10 cellular contexts compared by ENCODE assay signal in the genomic region with DNA sequence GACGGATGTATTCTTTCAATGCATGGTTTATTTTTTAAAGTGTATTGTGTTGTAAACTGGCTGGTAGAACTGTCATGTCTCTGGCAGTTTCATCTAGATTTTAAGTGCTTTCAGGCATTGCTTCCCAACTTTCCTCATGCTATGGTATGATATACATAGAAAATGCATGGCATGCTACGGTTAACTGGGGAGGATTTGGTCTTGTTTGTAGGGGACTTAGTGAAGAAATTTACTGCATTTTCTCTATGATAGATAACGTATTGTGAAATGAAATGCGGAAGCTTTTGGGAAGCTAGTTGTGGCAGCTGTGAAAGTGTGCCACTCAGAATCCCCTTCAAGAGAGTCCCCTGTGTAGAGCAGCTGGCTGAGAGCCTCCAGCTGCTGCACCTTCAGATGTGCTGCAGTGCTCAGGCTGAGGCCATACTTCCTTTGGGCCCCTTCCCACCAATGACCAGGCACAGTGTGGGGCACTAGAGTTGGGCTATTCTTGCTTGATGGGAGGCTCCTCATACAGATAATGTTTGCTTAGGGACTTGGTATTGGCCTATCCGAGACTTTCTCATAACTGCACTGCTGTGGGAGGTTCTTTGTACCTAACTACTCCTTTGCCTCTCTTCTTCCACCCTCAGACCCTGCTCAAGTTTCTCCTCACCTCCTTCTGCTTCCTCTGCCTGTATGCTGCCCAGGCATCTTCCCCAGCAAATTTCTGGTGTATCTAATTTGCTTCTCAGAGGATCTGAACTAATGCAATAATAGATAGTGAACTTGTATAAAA. TPM values are rescaled to one million over a fixed set of nuclear protein-coding genes. Genes with fewer than 3 reads are reported as not detected.
DNase-seq lines count a peak whose midpoint lies in the region; ATAC-seq, FAIRE-seq and TF ChIP-seq lines count a peak whose summit lies in the region.
"Had no signal": no experiment of that assay in that cellular context is flagged by ENCODE, and none has a peak within 500 bp of the region (broad histone marks: within the 10 kb centered on the region; RNA-seq: fewer than 3 reads in every experiment).

No MANE protein-coding gene starts in this region.

- H3K9me1 ChIP-seq in K562 (ENCODE audit: control insufficient read depth, insufficient read depth, low read length): no peaks in the 10 kb centered on the region

- no peak overlapping the region for H3K4me3 Mint-ChIP-seq in activated naive CD8-positive, alpha-beta T cell treated with anti-CD3 and anti-CD28 coated beads, Interleukin-2, amount 50 U/mL, for 24 hours
- H3K4me3 Mint-ChIP-seq in activated naive CD8-positive, alpha-beta T cell treated with anti-CD3 and anti-CD28 coated beads for 36 hours: no peak overlapping the region
- no peak overlapping the region for H3K4me3 Mint-ChIP-seq in stimulated activated naive B cell treated with anti-CD40 and anti-IgM and Interleukin-4, amounts not matched to agents 10 μg/mL and 1 μg/mL and 100 μg/mL, for 72 hours

- no peaks in the 10 kb centered on the region for H3K27me3 Mint-ChIP-seq in activated naive CD8-positive, alpha-beta T cell treated with anti-CD3 and anti-CD28 coated beads, Interleukin-2, amount 50 U/mL, for 24 hours
- no peaks in the 10 kb centered on the region for H3K27me3 Mint-ChIP-seq in activated naive CD8-positive, alpha-beta T cell treated with anti-CD3 and anti-CD28 coated beads for 36 hours
- no peaks in the 10 kb centered on the region for H3K27me3 Mint-ChIP-seq in stimulated activated naive B cell treated with anti-CD40 and anti-IgM and Interleukin-4, amounts not matched to agents 10 μg/mL and 1 μg/mL and 100 μg/mL, for 72 hours

- no peak for TF ChIP-seq RAD21 in K562 (CRISPR knock-in tag; conservative IDR thresholded peaks at IDR 0.05 in 1 of 2, IDR thresholded peaks at IDR 0.05 in 1 of 2)

- H3K27ac ChIP-seq in K562 (ENCODE audit: extremely low read depth, low read depth, low read length) (no peak overlapping the region), esophagus squamous epithelium (no peak overlapping the region), tibial nerve (no peak overlapping the region)

- H3K4me3 ChIP-seq in K562 (no peak overlapping the region), esophagus squamous epithelium (no peak overlapping the region), tibial nerve (no peak overlapping the region)

- intact Hi-C loops in K562 (cut with micrococcal nuclease) (loop anchor here (10.0 kb wide), 1 partner anchor 510 kb away; no protein-coding TSS in a partner anchor), esophagus squamous epithelium (cut with DNase I) (no loop called here)

- H3K27me3 ChIP-seq in K562 (ENCODE audit: control insufficient read depth in 2 of 2, insufficient read depth in 2 of 2, low read length in 2 of 2) (no peaks in the 10 kb centered on the region), esophagus squamous epithelium (no peaks in the 10 kb centered on the region), tibial nerve (no peaks in the 10 kb centered on the region)

- peak; percentile 40 for ATAC-seq in activated naive CD8-positive, alpha-beta T cell treated with anti-CD3 and anti-CD28 coated beads, Interleukin-2, amount 50 U/mL, for 24 hours
- ATAC-seq in HG03354 (IDR thresholded peaks at IDR 0.05; ENCODE audit: poor library complexity, severe bottlenecking, unreplicated experiment): peak; percentile 77
- ATAC-seq in K562: peak; percentile 38
- ATAC-seq in stimulated activated naive B cell treated with anti-CD40 and anti-IgM and Interleukin-4, amounts not matched to agents 10 μg/mL and 1 μg/mL and 100 μg/mL, for 72 hours (replicated peaks): peak; percentile 71

- no peak for TF ChIP-seq CTCF in K562 (IDR thresholded peaks at IDR 0.05 in 2 of 3, conservative IDR thresholded peaks at IDR 0.05 in 1 of 3; ENCODE audit: insufficient read depth in 2 of 3, low read depth in 1 of 3, low read length in 3 of 3)
- TF ChIP-seq CTCF in esophagus squamous epithelium (IDR thresholded peaks at IDR 0.05): no peak
- TF ChIP-seq CTCF in tibial nerve (IDR thresholded peaks at IDR 0.05): no peak

- H3K4me1 ChIP-seq in K562 (replicated peaks in 1 of 2; ENCODE audit: control insufficient read depth in 2 of 2, insufficient read depth in 2 of 2, low read length in 2 of 2) (peaks cover 5 to 14% of the 10 kb centered on the region in 2 experiments; a peak in 4 of 5 replicates), esophagus squamous epithelium (peaks cover 10 to 92% (median 10%) of the 10 kb centered on the region in 3 donors), tibial nerve (peaks cover 0 to 96% (median 39%) of the 10 kb centered on the region in 4 donors)

- no peak overlapping the region for H3K27ac Mint-ChIP-seq in activated naive CD8-positive, alpha-beta T cell treated with anti-CD3 and anti-CD28 coated beads, Interleukin-2, amount 50 U/mL, for 24 hours
- H3K27ac Mint-ChIP-seq in activated naive CD8-positive, alpha-beta T cell treated with anti-CD3 and anti-CD28 coated beads for 36 hours: no peak overlapping the region
- H3K27ac Mint-ChIP-seq in stimulated activated naive B cell treated with anti-CD40 and anti-IgM and Interleukin-4, amounts not matched to agents 10 μg/mL and 1 μg/mL and 100 μg/mL, for 72 hours: no peak overlapping the region

- H3K9me3 ChIP-seq in K562 (replicated peaks; ENCODE audit: control insufficient read depth, insufficient read depth, low read depth, low read length) (no peaks in the 10 kb centered on the region), esophagus squamous epithelium (no peaks in the 10 kb centered on the region), tibial nerve (no peaks in the 10 kb centered on the region)

- H3K79me2 ChIP-seq in K562 (ENCODE audit: control insufficient read depth, insufficient read depth, low read length): peaks cover 34% of the 10 kb centered on the region

- no peak for DNase-seq in activated naive CD8-positive, alpha-beta T cell treated with anti-CD3 and anti-CD28 coated beads, Interleukin-2, amount 50 U/mL, for 24 hours
- DNase-seq in activated naive CD8-positive, alpha-beta T cell treated with anti-CD3 and anti-CD28 coated beads for 36 hours: no peak
- no peak for DNase-seq in K562 (ENCODE audit: extremely low read depth in 1 of 4, low spot score in 3 of 4)
- no peak for DNase-seq in stimulated activated naive B cell treated with anti-CD40 and anti-IgM and Interleukin-4, amounts not matched to agents 10 μg/mL and 1 μg/mL and 100 μg/mL, for 72 hours
- no peak for DNase-seq in esophagus squamous epithelium (lab: John Stamatoyannopoulos, UW)
- no peak for DNase-seq in tibial nerve (ENCODE audit: low spot score in 2 of 2)
- DNase-seq in superior temporal gyrus (ENCODE audit: extremely low spot score): no peak
- DNase-seq: NCI-H187, RPMI8226 had no signal

- no peak overlapping the region for H2AFZ ChIP-seq in K562 (ENCODE audit: low read depth, low read length)

- in situ Hi-C loops in K562 (cut with MboI): no loop called here

- no TSS peak for BruUV-seq in K562 (replicated peaks; lab: Mats Ljungman, UMichigan)

- POLR2A ChIA-PET in K562 (lab: Yijun Ruan, JAX): no interaction called here

- CTCF ChIA-PET in K562 (lab: Yijun Ruan, JAX; ENCODE audit: low intra/inter-chr PET ratio): no interaction called here

- 62% methylated on average over 5 of the region's 5 CpGs for WGBS in K562 (ENCODE audit: insufficient coverage, low coverage, missing lambda C conversion rate)
- WGBS in esophagus squamous epithelium, 2 donors: 74 to 77% methylated on average over 5 of the region's 5 CpGs
- WGBS in tibial nerve, 2 donors: 75 to 77% methylated on average over 5 of the region's 5 CpGs

- FAIRE-seq in K562 (lab: Jason Lieb, UNC): no peak

- H3K36me3 Mint-ChIP-seq in activated naive CD8-positive, alpha-beta T cell treated with anti-CD3 and anti-CD28 coated beads, Interleukin-2, amount 50 U/mL, for 24 hours (ENCODE audit: low read depth): no peaks in the 10 kb centered on the region
- no peaks in the 10 kb centered on the region for H3K36me3 Mint-ChIP-seq in activated naive CD8-positive, alpha-beta T cell treated with anti-CD3 and anti-CD28 coated beads for 36 hours
- no peaks in the 10 kb centered on the region for H3K36me3 Mint-ChIP-seq in stimulated activated naive B cell treated with anti-CD40 and anti-IgM and Interleukin-4, amounts not matched to agents 10 μg/mL and 1 μg/mL and 100 μg/mL, for 72 hours

- H3K9me3 Mint-ChIP-seq in activated naive CD8-positive, alpha-beta T cell treated with anti-CD3 and anti-CD28 coated beads, Interleukin-2, amount 50 U/mL, for 24 hours: no peaks in the 10 kb centered on the region
- no peaks in the 10 kb centered on the region for H3K9me3 Mint-ChIP-seq in activated naive CD8-positive, alpha-beta T cell treated with anti-CD3 and anti-CD28 coated beads for 36 hours
- no peaks in the 10 kb centered on the region for H3K9me3 Mint-ChIP-seq in stimulated activated naive B cell treated with anti-CD40 and anti-IgM and Interleukin-4, amounts not matched to agents 10 μg/mL and 1 μg/mL and 100 μg/mL, for 72 hours

- H3K36me3 ChIP-seq in K562 (ENCODE audit: control insufficient read depth, insufficient read depth, low read length) (0 out of 3 replicates have a peak, but pooled peaks cover under 1% of the 10 kb centered on the region), esophagus squamous epithelium (no peaks in the 10 kb centered on the region), tibial nerve (no peaks in the 10 kb centered on the region)

- H3K4me1 Mint-ChIP-seq in activated naive CD8-positive, alpha-beta T cell treated with anti-CD3 and anti-CD28 coated beads, Interleukin-2, amount 50 U/mL, for 24 hours: peaks cover 26% of the 10 kb centered on the region
- peaks cover 19% of the 10 kb centered on the region for H3K4me1 Mint-ChIP-seq in activated naive CD8-positive, alpha-beta T cell treated with anti-CD3 and anti-CD28 coated beads for 36 hours
- H3K4me1 Mint-ChIP-seq in stimulated activated naive B cell treated with anti-CD40 and anti-IgM and Interleukin-4, amounts not matched to agents 10 μg/mL and 1 μg/mL and 100 μg/mL, for 72 hours: peaks cover 14 to 27% of the 10 kb centered on the region in 2 donors

- TF ChIP-seq POLR2A in K562 (conservative IDR thresholded peaks at IDR 0.05): no peak
- no peak for TF ChIP-seq POLR2A in esophagus squamous epithelium (IDR thresholded peaks at IDR 0.05)
- no peak for TF ChIP-seq POLR2A in tibial nerve (IDR thresholded peaks at IDR 0.05)

- H4K20me1 ChIP-seq in K562 (replicated peaks; ENCODE audit: control insufficient read depth, insufficient read depth, low read length): peaks cover 19% of the 10 kb centered on the region

- no peak overlapping the region for H3K9ac ChIP-seq in K562 (ENCODE audit: insufficient read depth in 1 of 2, low read depth in 2 of 2, low read length in 2 of 2)

- TF ChIP-seq EP300 in K562 (IDR thresholded peaks at IDR 0.05; ENCODE audit: low read length) (no peak), tibial nerve (IDR thresholded peaks at IDR 0.05) (no peak)

- H3K4me2 ChIP-seq in K562 (ENCODE audit: insufficient read depth, low read length): no peak overlapping the region

RNA-seq across cellular contexts. Expression of a gene that starts 51.5 kb away (rescaled TPM):
- not detected for total RNA-seq in activated naive CD8-positive, alpha-beta T cell treated with anti-CD3 and anti-CD28 coated beads for 36 hours
- not detected in 2 replicates for total RNA-seq in K562 (2011; cell fraction: chromatin; rRNA removed; ENCODE audit: low replicate concordance)
- not detected in 2 replicates for total RNA-seq in K562 (2011; cell fraction: nucleolus; rRNA removed)
- not detected in 2 replicates for total RNA-seq in K562 (2011; cell fraction: nucleoplasm; rRNA removed)
- total RNA-seq in K562 (2014; rRNA removed) (not detected in 2 replicates), K562 (2014; rRNA removed; fragmentation: Illumina TruSeq; extraction: Trizol) (not detected in 2 replicates), K562 (2015; rRNA removed; fragmentation: Illumina TruSeq; extraction: Trizol) (not detected in 2 replicates), K562 (2021) (not detected in 2 replicates), esophagus squamous epithelium (1 to 10 TPM in 1 of 4 donors, under 1 TPM in 3; under 0.01 to 1.8 (median 0.63) TPM), tibial nerve (1 to 10 TPM; 4.2 to 9.6 (median 5.7) TPM)
- polyA plus RNA-seq in K562 (2011; rRNA removed) (not detected in 2 replicates), K562 (2014; fragmentation: Illumina TruSeq; extraction: Trizol) (not detected in 2 replicates), K562 (2014; fragmentation: Nextera tagmentation; extraction: Ambion mirVana) (not detected), K562 (2014; rRNA removed) (not detected in 2 replicates)
- polyA plus RNA-seq in K562 (2011; cell fraction: cytosol; rRNA removed): under 0.01 TPM in 1 of 2 replicates, not detected in the other
- not detected in 2 replicates for polyA plus RNA-seq in K562 (2011; cell fraction: nucleus; rRNA removed)
- polyA plus RNA-seq in K562 (2012): 0.01 TPM in 1 of 2 replicates, not detected in the other
- not detected in 2 replicates for polyA minus RNA-seq in K562 (2011; rRNA and poly(A)+ RNA removed)
- not detected in 2 replicates for polyA minus RNA-seq in K562 (2011; cell fraction: cytosol; rRNA and poly(A)+ RNA removed)
- not detected in 2 replicates for polyA minus RNA-seq in K562 (2011; cell fraction: nucleus; rRNA and poly(A)+ RNA removed)
